13 cellular contexts compared by ENCODE assay signal in genomic region chr10:105538933-105539332, GRCh38.
"Had no signal": no experiment of that assay in that cellular context is flagged by ENCODE, and none has a peak within 500 bp of the region (broad histone marks: within the 10 kb centered on the region; RNA-seq: fewer than 3 reads in every experiment).

No MANE protein-coding gene starts in this region.

- H3K27ac ChIP-seq: dorsolateral prefrontal cortex, upper lobe of left lung had no signal

- H3K4me3 Mint-ChIP-seq: activated B cell treated with CpG ODN at 0.5 μM for 24 hours; activated CD4-positive, alpha-beta T cell treated with anti-CD3 and anti-CD28 coated beads, Interleukin-2, amount 10 ng/mL, durations not matched to agents 24 days and 14 days; activated naive CD8-positive, alpha-beta T cell; mesothelial cell of epicardium; stimulated activated naive CD8-positive, alpha-beta T cell treated with anti-CD3 and anti-CD28 coated beads, Interleukin-15, amount 100 ng/mL, for 72 hours had no signal

- H3K36me3 Mint-ChIP-seq: activated naive CD8-positive, alpha-beta T cell; mesothelial cell of epicardium had no signal

- H3K36me3 ChIP-seq: upper lobe of left lung had no signal

- H3K27ac Mint-ChIP-seq: activated B cell treated with CpG ODN at 0.5 μM for 24 hours; activated CD4-positive, alpha-beta T cell treated with anti-CD3 and anti-CD28 coated beads, Interleukin-2, amount 10 ng/mL, durations not matched to agents 24 days and 14 days; activated naive CD8-positive, alpha-beta T cell; mesothelial cell of epicardium; stimulated activated naive CD8-positive, alpha-beta T cell treated with anti-CD3 and anti-CD28 coated beads, Interleukin-15, amount 100 ng/mL, for 72 hours had no signal

- H3K27me3 ChIP-seq: dorsolateral prefrontal cortex, upper lobe of left lung had no signal

- DNase-seq: activated B cell treated with CpG ODN at 0.5 μM for 24 hours; activated CD4-positive, alpha-beta T cell treated with anti-CD3 and anti-CD28 coated beads, Interleukin-2, amount 10 ng/mL, durations not matched to agents 24 days and 14 days; activated CD8-positive, alpha-beta memory T cell treated with anti-CD3 and anti-CD28 coated beads for 24 hours; activated gamma-delta T cell treated with Interleukin-2 at 50 U/mL for 16 hours; amniotic stem cell; dorsolateral prefrontal cortex; nucleus accumbens; right cardiac atrium; stimulated activated naive CD8-positive, alpha-beta T cell treated with anti-CD3 and anti-CD28 coated beads, Interleukin-15, amount 100 ng/mL, for 72 hours; upper lobe of left lung had no signal

- H3K9me3 ChIP-seq: upper lobe of left lung had no signal

- ATAC-seq: esophagus mucosa; right cardiac atrium; stimulated activated naive CD8-positive, alpha-beta T cell treated with anti-CD3 and anti-CD28 coated beads, Interleukin-15, amount 100 ng/mL, for 72 hours had no signal

- H3K4me1 Mint-ChIP-seq: activated B cell treated with CpG ODN at 0.5 μM for 24 hours; activated CD4-positive, alpha-beta T cell treated with anti-CD3 and anti-CD28 coated beads, Interleukin-2, amount 10 ng/mL, durations not matched to agents 24 days and 14 days; mesothelial cell of epicardium; stimulated activated naive CD8-positive, alpha-beta T cell treated with anti-CD3 and anti-CD28 coated beads, Interleukin-15, amount 100 ng/mL, for 72 hours had no signal

- H3K27me3 Mint-ChIP-seq: activated B cell treated with CpG ODN at 0.5 μM for 24 hours; activated CD4-positive, alpha-beta T cell treated with anti-CD3 and anti-CD28 coated beads, Interleukin-2, amount 10 ng/mL, durations not matched to agents 24 days and 14 days; activated naive CD8-positive, alpha-beta T cell; stimulated activated naive CD8-positive, alpha-beta T cell treated with anti-CD3 and anti-CD28 coated beads, Interleukin-15, amount 100 ng/mL, for 72 hours had no signal

- H3K4me1 ChIP-seq: upper lobe of left lung had no signal

- H3K4me3 ChIP-seq: dorsolateral prefrontal cortex, upper lobe of left lung had no signal
